ENCODE assay signal across 1 cellular context in genomic region chr1:90850925-90851710, GRCh38.
TF ChIP-seq lines count a peak whose summit lies in the region.

No MANE protein-coding gene starts in this region.

TF ChIP-seq in WTC11, 78 proteins besides CTCF, POLR2A, EP300 and RAD21 (continued from another document):
- TF ChIP-seq, protein P1, sequence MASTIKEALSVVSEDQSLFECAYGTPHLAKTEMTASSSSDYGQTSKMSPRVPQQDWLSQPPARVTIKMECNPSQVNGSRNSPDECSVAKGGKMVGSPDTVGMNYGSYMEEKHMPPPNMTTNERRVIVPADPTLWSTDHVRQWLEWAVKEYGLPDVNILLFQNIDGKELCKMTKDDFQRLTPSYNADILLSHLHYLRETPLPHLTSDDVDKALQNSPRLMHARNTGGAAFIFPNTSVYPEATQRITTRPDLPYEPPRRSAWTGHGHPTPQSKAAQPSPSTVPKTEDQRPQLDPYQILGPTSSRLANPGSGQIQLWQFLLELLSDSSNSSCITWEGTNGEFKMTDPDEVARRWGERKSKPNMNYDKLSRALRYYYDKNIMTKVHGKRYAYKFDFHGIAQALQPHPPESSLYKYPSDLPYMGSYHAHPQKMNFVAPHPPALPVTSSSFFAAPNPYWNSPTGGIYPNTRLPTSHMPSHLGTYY (CRISPR knock-in tag; IDR thresholded peaks at IDR 0.05) = no peak
- TF ChIP-seq ZNF317 (CRISPR knock-in tag; IDR thresholded peaks at IDR 0.05; ENCODE audit: borderline replicate concordance, low read depth) (no peak), HMGA2 (CRISPR knock-in tag; IDR thresholded peaks at IDR 0.05) (no peak), JUN (CRISPR knock-in tag; IDR thresholded peaks at IDR 0.05) (no peak), GTF2I (CRISPR knock-in tag; conservative IDR thresholded peaks at IDR 0.05) (no peak), ZNF423 (CRISPR knock-in tag; IDR thresholded peaks at IDR 0.05) (no peak), ZNF219 (CRISPR knock-in tag; IDR thresholded peaks at IDR 0.05; ENCODE audit: borderline replicate concordance) (no peak), RORB (CRISPR knock-in tag; IDR thresholded peaks at IDR 0.05) (no peak), ZNF121 (CRISPR knock-in tag; IDR thresholded peaks at IDR 0.05) (no peak), CREM (CRISPR knock-in tag; IDR thresholded peaks at IDR 0.05) (no peak), SMAD3 (CRISPR knock-in tag; IDR thresholded peaks at IDR 0.05; ENCODE audit: borderline replicate concordance) (no peak), ESRRA (CRISPR knock-in tag; IDR thresholded peaks at IDR 0.05; ENCODE audit: borderline replicate concordance) (0 out of 2 replicates have a peak, but pooled peaks have one; percentile 58), EMX1 (CRISPR knock-in tag; IDR thresholded peaks at IDR 0.05) (no peak), NFATC4 (CRISPR knock-in tag; IDR thresholded peaks at IDR 0.05) (no peak), SOX15 (CRISPR knock-in tag; IDR thresholded peaks at IDR 0.05) (no peak), OVOL2 (CRISPR knock-in tag; IDR thresholded peaks at IDR 0.05; ENCODE audit: borderline replicate concordance) (no peak), IRF2 (CRISPR knock-in tag; IDR thresholded peaks at IDR 0.05; ENCODE audit: borderline replicate concordance, low read depth) (no peak), RELA (CRISPR knock-in tag; IDR thresholded peaks at IDR 0.05; ENCODE audit: borderline replicate concordance) (no peak), ELF4 (CRISPR knock-in tag; IDR thresholded peaks at IDR 0.05; ENCODE audit: low read depth) (no peak), ATF6 (CRISPR knock-in tag; IDR thresholded peaks at IDR 0.05) (no peak), SP1 (CRISPR knock-in tag; conservative IDR thresholded peaks at IDR 0.05) (peak; percentile 74), HMGXB4 (CRISPR knock-in tag; IDR thresholded peaks at IDR 0.05) (no peak; the same call in 1 of the 2 replicates), FOXP4 (CRISPR knock-in tag; IDR thresholded peaks at IDR 0.05) (no peak)
- TF ChIP-seq, protein P2, sequence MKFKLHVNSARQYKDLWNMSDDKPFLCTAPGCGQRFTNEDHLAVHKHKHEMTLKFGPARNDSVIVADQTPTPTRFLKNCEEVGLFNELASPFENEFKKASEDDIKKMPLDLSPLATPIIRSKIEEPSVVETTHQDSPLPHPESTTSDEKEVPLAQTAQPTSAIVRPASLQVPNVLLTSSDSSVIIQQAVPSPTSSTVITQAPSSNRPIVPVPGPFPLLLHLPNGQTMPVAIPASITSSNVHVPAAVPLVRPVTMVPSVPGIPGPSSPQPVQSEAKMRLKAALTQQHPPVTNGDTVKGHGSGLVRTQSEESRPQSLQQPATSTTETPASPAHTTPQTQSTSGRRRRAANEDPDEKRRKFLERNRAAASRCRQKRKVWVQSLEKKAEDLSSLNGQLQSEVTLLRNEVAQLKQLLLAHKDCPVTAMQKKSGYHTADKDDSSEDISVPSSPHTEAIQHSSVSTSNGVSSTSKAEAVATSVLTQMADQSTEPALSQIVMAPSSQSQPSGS (CRISPR knock-in tag; IDR thresholded peaks at IDR 0.05; ENCODE audit: borderline replicate concordance, low read depth) = no peak
- TF ChIP-seq, protein P3, sequence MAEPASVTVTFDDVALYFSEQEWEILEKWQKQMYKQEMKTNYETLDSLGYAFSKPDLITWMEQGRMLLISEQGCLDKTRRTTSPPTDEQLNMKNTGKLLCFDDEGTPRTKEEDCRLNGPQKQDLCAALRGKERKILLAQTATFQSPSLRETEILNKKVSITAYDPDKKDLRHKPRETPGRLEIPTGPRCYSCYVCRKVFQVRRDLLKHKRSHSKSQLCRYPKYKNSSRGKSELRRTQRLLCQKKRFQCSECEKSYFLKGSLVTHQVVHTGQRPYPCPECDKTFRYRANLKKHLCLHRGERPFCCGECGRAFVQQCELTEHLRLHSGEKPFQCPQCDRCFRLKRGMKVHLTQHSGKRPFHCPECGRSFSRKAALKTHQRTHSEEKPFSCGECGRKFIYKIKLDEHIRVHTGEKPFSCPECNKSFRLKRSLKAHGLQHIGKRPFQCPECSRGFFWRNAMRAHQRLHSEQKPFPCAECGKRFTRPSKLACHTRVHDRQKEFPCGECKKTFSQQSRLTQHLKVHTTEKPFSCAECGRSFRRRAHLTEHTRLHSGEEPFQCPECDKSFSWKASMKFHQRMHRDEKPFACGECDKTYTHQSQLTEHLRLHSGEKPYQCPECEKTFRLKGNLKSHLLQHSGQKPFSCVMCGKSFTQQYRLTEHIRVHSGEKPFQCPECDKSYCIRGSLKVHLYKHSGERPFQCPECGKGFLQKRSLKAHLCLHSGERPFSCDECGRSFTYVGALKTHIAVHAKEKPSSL (CRISPR knock-in tag; conservative IDR thresholded peaks at IDR 0.05) = no peak
- TF ChIP-seq, protein P4, sequence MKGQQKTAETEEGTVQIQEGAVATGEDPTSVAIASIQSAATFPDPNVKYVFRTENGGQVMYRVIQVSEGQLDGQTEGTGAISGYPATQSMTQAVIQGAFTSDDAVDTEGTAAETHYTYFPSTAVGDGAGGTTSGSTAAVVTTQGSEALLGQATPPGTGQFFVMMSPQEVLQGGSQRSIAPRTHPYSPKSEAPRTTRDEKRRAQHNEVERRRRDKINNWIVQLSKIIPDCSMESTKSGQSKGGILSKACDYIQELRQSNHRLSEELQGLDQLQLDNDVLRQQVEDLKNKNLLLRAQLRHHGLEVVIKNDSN (CRISPR knock-in tag; IDR thresholded peaks at IDR 0.05) = no peak
- TF ChIP-seq, protein P5, sequence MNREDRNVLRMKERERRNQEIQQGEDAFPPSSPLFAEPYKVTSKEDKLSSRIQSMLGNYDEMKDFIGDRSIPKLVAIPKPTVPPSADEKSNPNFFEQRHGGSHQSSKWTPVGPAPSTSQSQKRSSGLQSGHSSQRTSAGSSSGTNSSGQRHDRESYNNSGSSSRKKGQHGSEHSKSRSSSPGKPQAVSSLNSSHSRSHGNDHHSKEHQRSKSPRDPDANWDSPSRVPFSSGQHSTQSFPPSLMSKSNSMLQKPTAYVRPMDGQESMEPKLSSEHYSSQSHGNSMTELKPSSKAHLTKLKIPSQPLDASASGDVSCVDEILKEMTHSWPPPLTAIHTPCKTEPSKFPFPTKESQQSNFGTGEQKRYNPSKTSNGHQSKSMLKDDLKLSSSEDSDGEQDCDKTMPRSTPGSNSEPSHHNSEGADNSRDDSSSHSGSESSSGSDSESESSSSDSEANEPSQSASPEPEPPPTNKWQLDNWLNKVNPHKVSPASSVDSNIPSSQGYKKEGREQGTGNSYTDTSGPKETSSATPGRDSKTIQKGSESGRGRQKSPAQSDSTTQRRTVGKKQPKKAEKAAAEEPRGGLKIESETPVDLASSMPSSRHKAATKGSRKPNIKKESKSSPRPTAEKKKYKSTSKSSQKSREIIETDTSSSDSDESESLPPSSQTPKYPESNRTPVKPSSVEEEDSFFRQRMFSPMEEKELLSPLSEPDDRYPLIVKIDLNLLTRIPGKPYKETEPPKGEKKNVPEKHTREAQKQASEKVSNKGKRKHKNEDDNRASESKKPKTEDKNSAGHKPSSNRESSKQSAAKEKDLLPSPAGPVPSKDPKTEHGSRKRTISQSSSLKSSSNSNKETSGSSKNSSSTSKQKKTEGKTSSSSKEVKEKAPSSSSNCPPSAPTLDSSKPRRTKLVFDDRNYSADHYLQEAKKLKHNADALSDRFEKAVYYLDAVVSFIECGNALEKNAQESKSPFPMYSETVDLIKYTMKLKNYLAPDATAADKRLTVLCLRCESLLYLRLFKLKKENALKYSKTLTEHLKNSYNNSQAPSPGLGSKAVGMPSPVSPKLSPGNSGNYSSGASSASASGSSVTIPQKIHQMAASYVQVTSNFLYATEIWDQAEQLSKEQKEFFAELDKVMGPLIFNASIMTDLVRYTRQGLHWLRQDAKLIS (CRISPR knock-in tag; IDR thresholded peaks at IDR 0.05; ENCODE audit: borderline replicate concordance) = no peak
TF ChIP-seq in WTC11: peak in this region for 10.
